Comparison of ENCODE assay signal across 8 cellular contexts in genomic region chr5:138761670-138762069, GRCh38. TPM values are rescaled to one million over a fixed set of nuclear protein-coding genes. Genes with fewer than 3 reads are reported as not detected.
DNase-seq lines count a peak whose midpoint lies in the region; ATAC-seq, FAIRE-seq and TF ChIP-seq lines count a peak whose summit lies in the region.
"Not testable (repeated sequence)": the region's sequence is repeated elsewhere in the genome, so short reads cannot be mapped to it uniquely, and the experiment has no call there.

No MANE protein-coding gene starts in this region.

- H3K4me1 Mint-ChIP-seq in H9 (peaks cover 21 to 38% of the 10 kb centered on the region in 2 experiments), chondrocyte (ENCODE audit: low read depth) (peaks cover 57% of the 10 kb centered on the region), neural progenitor cell (peaks cover 34% of the 10 kb centered on the region)
- peaks cover 30% of the 10 kb centered on the region for H3K4me1 Mint-ChIP-seq in activated T-helper 17 cell treated with anti-CD3 and anti-CD28 coated beads, Interleukin-2, amount 50 U/mL, for 72 hours

- not testable (repeated sequence) for H3K27me3 ChIP-seq in H9 (ENCODE audit: insufficient read depth, low read length); neural progenitor cell; subcutaneous abdominal adipose tissue (ENCODE audit: control insufficient read depth in 5 of 5, insufficient read depth in 4 of 5, low read length in 5 of 5)

- not testable (repeated sequence) for H3K27me3 Mint-ChIP-seq in H9 (ENCODE audit: low read depth); activated T-helper 17 cell treated with anti-CD3 and anti-CD28 coated beads, Interleukin-2, amount 50 U/mL, for 72 hours; chondrocyte (ENCODE audit: low read depth); neural progenitor cell (ENCODE audit: insufficient read depth, low read depth)

- H2BK20ac ChIP-seq in H9 (ENCODE audit: low read depth, low read length, poor library complexity, severe bottlenecking) = not testable (repeated sequence)

- not testable (repeated sequence) for H2BK15ac ChIP-seq in H9 (ENCODE audit: low read depth, low read length)

- peaks cover 56% of the 10 kb centered on the region; the same call in 1 of the 2 replicates for H3K79me2 ChIP-seq in H9 (ENCODE audit: insufficient read depth, low read length)
- peaks cover 100% of the 10 kb centered on the region for H3K79me2 ChIP-seq in neural progenitor cell (ENCODE audit: low read depth)

- H4K5ac ChIP-seq in H9 (ENCODE audit: insufficient read length, low read depth, low read length) = not testable (repeated sequence)

- ATAC-seq in A549 (peak in 1 of 2 experiments; percentile 12; a peak in 1 of 6 replicates), left lobe of liver (peak; percentile 31)
- ATAC-seq in activated T-helper 17 cell treated with anti-CD3 and anti-CD28 coated beads, Interleukin-2, amount 50 U/mL, for 72 hours (replicated peaks) = not testable (repeated sequence)

- not testable (repeated sequence) for H2BK5ac ChIP-seq in H9 (ENCODE audit: insufficient read length, low read length)

- not testable (repeated sequence) for H3K4ac ChIP-seq in H9 (ENCODE audit: low read depth, low read length)

- not testable (repeated sequence) for TF ChIP-seq CTCF in A549 (IDR thresholded peaks at IDR 0.05); H9 (conservative IDR thresholded peaks at IDR 0.05); RWPE1 (conservative IDR thresholded peaks at IDR 0.05; ENCODE audit: low read depth); chondrocyte (IDR thresholded peaks at IDR 0.05); neural progenitor cell (IDR thresholded peaks at IDR 0.05)

- H3K27ac Mint-ChIP-seq in H9 (peak overlapping the region in 2 of 3 experiments; percentile 50 to 60; a peak in 3 of 7 replicates), chondrocyte (ENCODE audit: unreplicated experiment) (peak overlapping the region; percentile 88), neural progenitor cell (peak overlapping the region; percentile 53)
- not testable (repeated sequence) for H3K27ac Mint-ChIP-seq in activated T-helper 17 cell treated with anti-CD3 and anti-CD28 coated beads, Interleukin-2, amount 50 U/mL, for 72 hours

- TF ChIP-seq RAD21 in A549 (conservative IDR thresholded peaks at IDR 0.05 in 1 of 2, IDR thresholded peaks at IDR 0.05 in 1 of 2) = not testable (repeated sequence)

- not testable (repeated sequence) for DNase-seq in A549 (ENCODE audit: low read depth in 1 of 2, low spot score in 1 of 2); H9; RWPE1 (ENCODE audit: low spot score); chondrocyte (ENCODE audit: low spot score); neural progenitor cell (ENCODE audit: low spot score)
- peak; percentile 28 for DNase-seq in left lobe of liver (ENCODE audit: low spot score)

- H3F3A ChIP-seq in neural progenitor cell (ENCODE audit: low read depth) = not testable (repeated sequence)

- H4K20me1 ChIP-seq in H9 (ENCODE audit: control insufficient read depth, insufficient read depth, insufficient read length) = not testable (repeated sequence)
- peaks cover 64% of the 10 kb centered on the region for H4K20me1 ChIP-seq in neural progenitor cell (ENCODE audit: low read depth)

- peaks cover 41% of the 10 kb centered on the region for H3K4me1 ChIP-seq in A549
- not testable (repeated sequence) for H3K4me1 ChIP-seq in H9 (ENCODE audit: insufficient read depth, low read length); neural progenitor cell
- peaks cover 5 to 46% (median 30%) of the 10 kb centered on the region in 5 donors for H3K4me1 ChIP-seq in subcutaneous abdominal adipose tissue (ENCODE audit: control insufficient read depth in 5 of 5, insufficient read depth in 5 of 5, low read length in 5 of 5)

- H3K79me1 ChIP-seq in H9 (ENCODE audit: insufficient read depth, low read depth, low read length, poor library complexity, severe bottlenecking) = peaks cover 11% of the 10 kb centered on the region

- not testable (repeated sequence) for H3K27ac ChIP-seq in A549; H9 (ENCODE audit: insufficient read length, low read depth, low read length); neural progenitor cell
- H3K27ac ChIP-seq in RWPE1 (peak overlapping the region; percentile 33), subcutaneous abdominal adipose tissue (ENCODE audit: low read depth, low read length) (peak overlapping the region; percentile 29)

- POLR2A ChIA-PET in A549 (lab: Yijun Ruan, JAX) = interaction anchor here (1.0 kb wide), 1 partner anchor 34 kb away, joined by 7 read pairs; no protein-coding TSS in a partner anchor
- POLR2A ChIA-PET in RWPE1 (lab: Yijun Ruan, JAX; ENCODE audit: low non-redundant PET) = not testable (repeated sequence)

- not testable (repeated sequence) for H2BK120ac ChIP-seq in H9 (ENCODE audit: low read depth, low read length, poor library complexity, severe bottlenecking)

- not testable (repeated sequence) for H3K9me3 ChIP-seq in A549; H9 (ENCODE audit: control insufficient read depth, low read depth, low read length); subcutaneous abdominal adipose tissue (ENCODE audit: control insufficient read depth in 5 of 5, low read length in 5 of 5)
- H3K9me3 ChIP-seq in neural progenitor cell (ENCODE audit: low read depth) = peaks cover 11% of the 10 kb centered on the region

- H3K14ac ChIP-seq in H9 (ENCODE audit: insufficient read depth, low read length) = not testable (repeated sequence)

- H2BK12ac ChIP-seq in H9 (ENCODE audit: insufficient read length, low read depth, low read length) = not testable (repeated sequence)

- not testable (repeated sequence) for H3K23ac ChIP-seq in H9 (ENCODE audit: insufficient read length, low read depth, low read length)

- not testable (repeated sequence) for H3K4me3 Mint-ChIP-seq in H9; chondrocyte (ENCODE audit: unreplicated experiment); neural progenitor cell
- peak overlapping the region; percentile 29 for H3K4me3 Mint-ChIP-seq in activated T-helper 17 cell treated with anti-CD3 and anti-CD28 coated beads, Interleukin-2, amount 50 U/mL, for 72 hours

- not testable (repeated sequence) for H3T11ph ChIP-seq in H9 (ENCODE audit: low read length)

- FAIRE-seq in A549 (lab: Jason Lieb, UNC) = not testable (repeated sequence)

- not testable (repeated sequence) for H4K8ac ChIP-seq in H9 (replicated peaks; ENCODE audit: insufficient read length, low read depth, low read length)

- peaks cover 24% of the 10 kb centered on the region for H3K36me3 ChIP-seq in neural progenitor cell
- H3K36me3 ChIP-seq in subcutaneous abdominal adipose tissue (ENCODE audit: control insufficient read depth in 5 of 5, insufficient read depth in 5 of 5, low read length in 5 of 5) = peaks cover 0 to 20% (median 7%) of the 10 kb centered on the region in 5 donors

- H2AFZ ChIP-seq in H9 (ENCODE audit: low read length); neural progenitor cell (replicated peaks): not testable (repeated sequence)

- not testable (repeated sequence) for H3K9ac ChIP-seq in H9 (ENCODE audit: extremely low read depth, insufficient read length, low read length); neural progenitor cell; subcutaneous abdominal adipose tissue (ENCODE audit: low read length in 5 of 5)

- H4K91ac ChIP-seq in H9 (ENCODE audit: insufficient read length, low read depth, low read length) = not testable (repeated sequence)

- CTCF ChIA-PET in A549 (lab: Yijun Ruan, JAX) = interaction anchor here (1.5 to 4.7 kb wide), 2 partner anchors 10 to 28 kb away, joined by 5 to 14 read pairs; no protein-coding TSS in a partner anchor
- CTCF ChIA-PET in RWPE1 (lab: Yijun Ruan, JAX) = interaction anchor here (0.6 to 1.0 kb wide), 2 partner anchors 65 to 1017 kb away, joined by 3 read pairs; no protein-coding TSS in a partner anchor

- WGBS in A549 (ENCODE audit: missing lambda C conversion rate) = 86% methylated on average over 6 of the region's 6 CpGs
- WGBS in H9 (ENCODE audit: extremely low coverage, insufficient read length, low lambda C conversion rate) = no CpG with 5 or more reads among the region's 6 CpGs

- H3K9me3 Mint-ChIP-seq in H9 (peaks cover 22 to 23% of the 10 kb centered on the region in 2 experiments), neural progenitor cell (peaks cover 17% of the 10 kb centered on the region)
- H3K9me3 Mint-ChIP-seq in activated T-helper 17 cell treated with anti-CD3 and anti-CD28 coated beads, Interleukin-2, amount 50 U/mL, for 72 hours; chondrocyte (ENCODE audit: low read depth): not testable (repeated sequence)

- TF ChIP-seq POLR2A in A549 (IDR thresholded peaks at IDR 0.05; ENCODE audit: low read length) = not testable (repeated sequence)

- TF ChIP-seq EP300 in A549 (IDR thresholded peaks at IDR 0.05) = not testable (repeated sequence)

- H2AK5ac ChIP-seq in H9 (ENCODE audit: insufficient read length, low read length) = not testable (repeated sequence)

- H3K56ac ChIP-seq in H9 (ENCODE audit: insufficient read length, low read depth, low read length) = not testable (repeated sequence)

- H3K4me2 ChIP-seq in A549; H9 (ENCODE audit: insufficient read depth, insufficient read length, low read length); neural progenitor cell: not testable (repeated sequence)

- not testable (repeated sequence) for H3K18ac ChIP-seq in H9 (ENCODE audit: insufficient read length, low read depth, low read length)

- not testable (repeated sequence) for H3K23me2 ChIP-seq in H9 (ENCODE audit: insufficient read length, low read depth, low read length, poor library complexity, severe bottlenecking)

- H3K36me3 Mint-ChIP-seq in H9 (ENCODE audit: insufficient read depth in 1 of 3, low read depth in 3 of 3) (peaks cover 25 to 58% (median 46%) of the 10 kb centered on the region in 3 experiments), chondrocyte (ENCODE audit: low read depth) (peaks cover 29% of the 10 kb centered on the region), neural progenitor cell (peaks cover 41% of the 10 kb centered on the region)
- H3K36me3 Mint-ChIP-seq in activated T-helper 17 cell treated with anti-CD3 and anti-CD28 coated beads, Interleukin-2, amount 50 U/mL, for 72 hours (ENCODE audit: low read depth) = peaks cover 24% of the 10 kb centered on the region

- not testable (repeated sequence) for H3K4me3 ChIP-seq in A549; neural progenitor cell; subcutaneous abdominal adipose tissue (ENCODE audit: low read depth in 1 of 5, low read length in 5 of 5)

RNA-seq across cellular contexts. Expression of gene CTNNA1, which starts 8.4 kb away (rescaled TPM):
- 154 and 190 TPM in 2 replicates for polyA plus RNA-seq in A549 (2011; rRNA removed)
- polyA plus RNA-seq in A549 (2012; cell fraction: cytosol; rRNA removed) = 117 and 119 TPM in 2 replicates
- polyA plus RNA-seq in A549 (2012; cell fraction: nucleus; rRNA removed) = 189 and 219 TPM in 2 replicates
- polyA plus RNA-seq in A549 (2017; fragmentation: RNase III; extraction: RNeasy Plus Mini Kit Qiagen cat#74134 plus additional on column Dnase treatment) = 184 to 194 TPM (median 191 TPM) in 3 replicates
- polyA minus RNA-seq in A549 (2011; rRNA and poly(A)+ RNA removed) = 244 and 246 TPM in 2 replicates
- total RNA-seq in H9 (2021) = 354 and 378 TPM in 2 replicates
- total RNA-seq in activated T-helper 17 cell treated with anti-CD3 and anti-CD28 coated beads, Interleukin-2, amount 50 U/mL, for 72 hours = 10 to 100 TPM; 63.6 to 92.1 TPM
- total RNA-seq in chondrocyte = 326 to 397 TPM (median 393 TPM) in 3 replicates
- 116 TPM for total RNA-seq in left lobe of liver
- 267 and 305 TPM in 2 replicates for total RNA-seq in neural progenitor cell (ENCODE audit: low replicate concordance)
